9 cellular contexts compared by ENCODE assay signal in the genomic region with DNA sequence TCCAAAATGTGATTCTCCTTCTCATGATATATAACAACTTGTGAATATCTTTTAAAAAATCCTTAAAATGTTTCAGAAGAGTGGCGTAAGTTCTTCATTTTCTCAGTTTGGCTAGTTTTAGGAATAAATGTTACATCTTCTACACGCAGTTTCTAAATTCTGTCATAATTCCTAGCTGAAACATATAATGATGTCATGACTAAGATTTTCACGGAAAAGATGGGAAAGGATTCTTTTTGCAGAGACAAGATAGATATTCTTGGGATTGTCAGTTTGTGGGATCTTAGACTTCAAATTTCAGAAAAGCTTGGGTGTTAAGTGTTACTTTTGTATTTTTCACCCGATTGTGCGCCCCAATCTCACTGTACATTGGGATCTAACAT. TPM values are rescaled to one million over a fixed set of nuclear protein-coding genes. Genes with fewer than 3 reads are reported as not detected.
DNase-seq lines count a peak whose midpoint lies in the region; ATAC-seq and TF ChIP-seq lines count a peak whose summit lies in the region.
"Had no signal": no experiment of that assay in that cellular context is flagged by ENCODE, and none has a peak within 500 bp of the region (broad histone marks: within the 10 kb centered on the region; RNA-seq: fewer than 3 reads in every experiment).

No MANE protein-coding gene starts in this region.

- H3K4me2 ChIP-seq in H9 (ENCODE audit: insufficient read depth, insufficient read length, low read length): peak overlapping the region; percentile 52

- no CpG with 5 or more reads among the region's 5 CpGs for WGBS in H9 (ENCODE audit: extremely low coverage, insufficient read length, low lambda C conversion rate)
- WGBS in stomach, 5 donors: 49 to 57% (median 52%) methylated on average over 5 of the region's 5 CpGs

- no peak for TF ChIP-seq CTCF in H9 (conservative IDR thresholded peaks at IDR 0.05)
- TF ChIP-seq CTCF in VCaP (conservative IDR thresholded peaks at IDR 0.05): no peak
- TF ChIP-seq CTCF in stomach (IDR thresholded peaks at IDR 0.05): no peak
- no peak for TF ChIP-seq CTCF in type B pancreatic cell (conservative IDR thresholded peaks at IDR 0.05)

- H2BK20ac ChIP-seq in H9 (ENCODE audit: low read depth, low read length, poor library complexity, severe bottlenecking): no peak overlapping the region

- TF ChIP-seq EP300 in stomach (IDR thresholded peaks at IDR 0.05): no peak

- H3K36me3 ChIP-seq in iPS-20b (ENCODE audit: insufficient read depth, low read depth, low read length) (peaks cover 5% of the 10 kb centered on the region; the same call in 1 of the 2 replicates), stomach (peaks cover 0 to 3% (median 0%) of the 10 kb centered on the region in 4 donors)

- H2BK15ac ChIP-seq in H9 (ENCODE audit: low read depth, low read length): no peak overlapping the region

- no peak overlapping the region for H3K27ac Mint-ChIP-seq in H9
- no peak overlapping the region for H3K27ac Mint-ChIP-seq in type B pancreatic cell

- H3K56ac ChIP-seq in H9 (ENCODE audit: insufficient read length, low read depth, low read length): no peak overlapping the region

- H3K4ac ChIP-seq in H9 (ENCODE audit: low read depth, low read length): no peak overlapping the region

- H3K14ac ChIP-seq in H9 (ENCODE audit: insufficient read depth, low read length): no peak overlapping the region

- H3K4me3 ChIP-seq in iPS-20b (ENCODE audit: low read length): peak overlapping the region; percentile 87
- H3K4me3 ChIP-seq in stomach: peak overlapping the region; percentile 73 to 93 (median 85)

- H2AK5ac ChIP-seq in H9 (ENCODE audit: insufficient read length, low read length): no peak overlapping the region

- H3K4me1 Mint-ChIP-seq in H9 (peaks cover 38 to 39% of the 10 kb centered on the region in 2 experiments), type B pancreatic cell (ENCODE audit: unreplicated experiment) (peaks cover 38% of the 10 kb centered on the region)

- no peak overlapping the region for H3K4me3 Mint-ChIP-seq in H9
- H3K4me3 Mint-ChIP-seq in type B pancreatic cell: no peak overlapping the region

- H3K23ac ChIP-seq in H9 (ENCODE audit: insufficient read length, low read depth, low read length): no peak overlapping the region

- H3K4me1 ChIP-seq in H9 (ENCODE audit: insufficient read depth, low read length) (peaks cover 5% of the 10 kb centered on the region; the same call in 1 of the 2 replicates), iPS-20b (ENCODE audit: insufficient read depth, low read length) (peaks cover 23% of the 10 kb centered on the region), stomach (peaks cover 30 to 61% (median 44%) of the 10 kb centered on the region in 4 donors)

- H3K18ac ChIP-seq in H9 (ENCODE audit: insufficient read length, low read depth, low read length): no peak overlapping the region

- H3K23me2 ChIP-seq in H9 (ENCODE audit: insufficient read length, low read depth, low read length, poor library complexity, severe bottlenecking): no peaks in the 10 kb centered on the region

- H2BK120ac ChIP-seq in H9 (ENCODE audit: low read depth, low read length, poor library complexity, severe bottlenecking): no peak overlapping the region

- no peaks in the 10 kb centered on the region for H3K9me3 ChIP-seq in H9 (ENCODE audit: control insufficient read depth, low read depth, low read length)
- no peaks in the 10 kb centered on the region for H3K9me3 ChIP-seq in iPS-20b (ENCODE audit: insufficient read depth, low read depth, low read length)
- H3K9me3 ChIP-seq in stomach: no peaks in the 10 kb centered on the region

- H3K27ac ChIP-seq in H9 (ENCODE audit: insufficient read length, low read depth, low read length) (no peak overlapping the region), VCaP (peak overlapping the region; percentile 99; the same call in 1 of the 2 replicates), iPS-20b (ENCODE audit: low read length) (no peak overlapping the region), stomach (no peak overlapping the region)

- H3K36me3 Mint-ChIP-seq in H9 (ENCODE audit: insufficient read depth in 1 of 3, low read depth in 3 of 3) (0 out of 7 replicates have a peak, but pooled peaks cover 0 to 5% (median 4%) of the 10 kb centered on the region in 3 experiments), type B pancreatic cell (no peaks in the 10 kb centered on the region)

- no peak overlapping the region for H2AFZ ChIP-seq in H9 (ENCODE audit: low read length)

- H4K20me1 ChIP-seq in H9 (ENCODE audit: control insufficient read depth, insufficient read depth, insufficient read length): no peaks in the 10 kb centered on the region

- no peak overlapping the region for H3T11ph ChIP-seq in H9 (ENCODE audit: low read length)

- intact Hi-C loops in stomach (cut with DNase I; ENCODE audit: low total_unique reads): no loop called here

- H2BK5ac ChIP-seq in H9 (ENCODE audit: insufficient read length, low read length): no peak overlapping the region

- peaks cover 9% of the 10 kb centered on the region; the same call in 1 of the 2 replicates for H3K79me2 ChIP-seq in H9 (ENCODE audit: insufficient read depth, low read length)

- H3K27me3 Mint-ChIP-seq in H9 (ENCODE audit: low read depth) (no peaks in the 10 kb centered on the region), type B pancreatic cell (peaks cover 6% of the 10 kb centered on the region)

- DNase-seq in H9: no peak
- no peak for DNase-seq in stomach
- DNase-seq in type B pancreatic cell (ENCODE audit: extremely low spot score, unreplicated experiment): no peak
- no peak for DNase-seq in SW 1271 (lab: John Stamatoyannopoulos, UW)
- no peak for DNase-seq in NCI-H345 (lab: John Stamatoyannopoulos, UW)
- DNase-seq: activated naive CD4-positive, alpha-beta T cell had no signal

- H3K27me3 ChIP-seq in H9 (ENCODE audit: insufficient read depth, low read length) (no peaks in the 10 kb centered on the region), iPS-20b (ENCODE audit: insufficient read depth, low read length) (no peaks in the 10 kb centered on the region), stomach (no peaks in the 10 kb centered on the region)

- H4K91ac ChIP-seq in H9 (ENCODE audit: insufficient read length, low read depth, low read length): no peak overlapping the region

- H3K9ac ChIP-seq in H9 (ENCODE audit: extremely low read depth, insufficient read length, low read length): peak overlapping the region; percentile 68
- H3K9ac ChIP-seq in iPS-20b (ENCODE audit: low read depth, low read length): peak overlapping the region; percentile 91; the same call in 1 of the 2 replicates

- H4K8ac ChIP-seq in H9 (replicated peaks; ENCODE audit: insufficient read length, low read depth, low read length): no peak overlapping the region

- H3K9me3 Mint-ChIP-seq in H9 (no peaks in the 10 kb centered on the region), type B pancreatic cell (no peaks in the 10 kb centered on the region)

- no peak overlapping the region for H4K5ac ChIP-seq in H9 (ENCODE audit: insufficient read length, low read depth, low read length)

- TF ChIP-seq POLR2A in stomach (IDR thresholded peaks at IDR 0.05): no peak

- no peak for ATAC-seq in GM19452 (IDR thresholded peaks at IDR 0.05; ENCODE audit: unreplicated experiment)

- H3K79me1 ChIP-seq in H9 (ENCODE audit: insufficient read depth, low read depth, low read length, poor library complexity, severe bottlenecking): peaks cover 2% of the 10 kb centered on the region

- no peak overlapping the region for H2BK12ac ChIP-seq in H9 (ENCODE audit: insufficient read length, low read depth, low read length)

RNA-seq across cellular contexts. Expression of a gene that starts 1.7 kb away (rescaled TPM):
- total RNA-seq in H9 (2021) (31.7 and 34.1 TPM in 2 replicates), stomach (10 to 100 TPM; 18.8 to 42.4 (median 23.9) TPM), type B pancreatic cell (ENCODE audit: low replicate concordance) (35.3 and 44.7 TPM in 2 replicates)
- 10 to 100 TPM; 11.8 to 17.6 (median 12.8) TPM for polyA plus RNA-seq in stomach

RNA-seq across cellular contexts. Expression of a gene that starts 55.8 kb away (rescaled TPM):
- 54.1 and 55.2 TPM in 2 replicates for total RNA-seq in H9 (2021)
- 100 to 1,000 TPM in 1 of 5 donors, 10 to 100 TPM in 2, 1 to 10 TPM in 1, under 1 TPM in 1; 0.87 to 149 (median 30.1) TPM for total RNA-seq in stomach
- 10 to 100 TPM; 30.7 to 44.5 (median 32.3) TPM for polyA plus RNA-seq in stomach
- 29.9 and 40.4 TPM in 2 replicates for total RNA-seq in type B pancreatic cell (ENCODE audit: low replicate concordance)
